ENCODE assay signal across 10 cellular contexts in the genomic region with DNA sequence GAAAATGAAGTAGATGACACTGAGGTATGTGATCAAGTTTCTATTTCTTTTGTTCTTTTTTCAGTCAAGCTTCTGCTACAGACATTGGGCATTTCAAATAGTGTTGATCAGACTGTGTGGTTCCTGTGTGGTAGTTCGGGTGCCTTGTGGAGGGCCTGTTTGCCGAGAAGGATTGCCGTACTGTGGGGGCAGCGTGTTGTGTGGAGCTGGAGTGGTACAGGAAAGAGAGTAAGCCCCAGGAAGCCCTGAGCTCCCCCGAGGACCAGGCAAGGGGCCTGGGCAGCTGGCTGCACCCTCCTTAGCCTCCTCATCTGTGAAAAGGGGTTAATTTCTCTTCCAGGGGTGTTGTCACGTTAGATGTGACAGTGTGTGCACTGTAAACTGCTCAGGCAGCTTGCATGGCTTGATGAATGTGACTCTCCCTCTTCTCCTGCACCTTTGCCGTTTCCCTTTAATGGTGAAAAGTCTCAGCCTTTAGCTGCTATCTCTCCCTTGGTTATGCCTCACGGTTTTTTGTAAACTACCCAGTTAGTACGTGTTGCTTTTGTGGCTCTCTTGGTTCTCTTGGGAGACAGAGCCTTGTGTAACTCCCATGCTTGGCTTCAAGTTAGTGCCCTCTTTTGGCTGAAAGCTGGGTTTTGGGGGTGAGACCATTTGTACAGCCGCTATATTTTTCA. TPM values are rescaled to one million over a fixed set of nuclear protein-coding genes. Genes with fewer than 3 reads are reported as not detected.
DNase-seq lines count a peak whose midpoint lies in the region; ATAC-seq and TF ChIP-seq lines count a peak whose summit lies in the region.
"Had no signal": no experiment of that assay in that cellular context is flagged by ENCODE, and none has a peak within 500 bp of the region (broad histone marks: within the 10 kb centered on the region; RNA-seq: fewer than 3 reads in every experiment).

No MANE protein-coding gene starts in this region.

- ATAC-seq in activated T-cell treated with anti-CD3 and anti-CD28 coated beads, Interleukin-2, amount 50 U/mL, for 72 hours (replicated peaks in 1 of 2): no peak
- no peak for ATAC-seq in stimulated activated naive B cell treated with anti-CD40 and anti-IgM and Interleukin-4, amounts not matched to agents 10 μg/mL and 1 μg/mL and 100 μg/mL, for 72 hours (replicated peaks)
- ATAC-seq in HG03442 (IDR thresholded peaks at IDR 0.05; ENCODE audit: unreplicated experiment): no peak
- ATAC-seq in gastrocnemius medialis: no peak

- H3K4me3 ChIP-seq in fibroblast of the aortic adventitia (ENCODE audit: low read depth, low read length) (peak overlapping the region; percentile 19), gastrocnemius medialis (no peak overlapping the region)

- peaks cover 2 to 57% of the 10 kb centered on the region in 2 donors for H3K36me3 ChIP-seq in gastrocnemius medialis

- H3K9me3 ChIP-seq in gastrocnemius medialis: no peaks in the 10 kb centered on the region

- intact Hi-C loops in activated T-helper 2 cell treated with anti-CD3 and anti-CD28 coated beads, Interferon-gamma antibody, Interleukin-2, Interleukin-4, amounts not matched to agents 10 μg/mL and 5 μg/mL and 100 μg/mL, durations not matched to agents 14 hours and 24 hours and 36 hours (cut with micrococcal nuclease): no loop called here
- intact Hi-C loops in gastrocnemius medialis (cut with DNase I; ENCODE audit: low total_unique reads): no loop called here

- no peak for TF ChIP-seq POLR2A in gastrocnemius medialis (IDR thresholded peaks at IDR 0.05)

- peak overlapping the region in 1 of 4 donors; percentile 99 for H3K27ac ChIP-seq in gastrocnemius medialis
- H3K27ac ChIP-seq: HL-60 had no signal

- no peak for DNase-seq in activated T-cell treated with anti-CD3 and anti-CD28 coated beads, Interleukin-2, amount 50 U/mL, for 72 hours
- no peak for DNase-seq in activated T-cell treated with anti-CD3 and anti-CD28 coated beads, Interleukin-2, amount 50 U/mL, for 48 hours
- DNase-seq in activated T-helper 2 cell treated with anti-CD3 and anti-CD28 coated beads, Interferon-gamma antibody, Interleukin-2, Interleukin-4, amounts not matched to agents 10 μg/mL and 5 μg/mL and 100 μg/mL, durations not matched to agents 14 hours and 24 hours and 36 hours (ENCODE audit: low spot score): no peak
- DNase-seq in fibroblast of the aortic adventitia (ENCODE audit: low read depth) (peak; percentile 37), gastrocnemius medialis (no peak), GM19238 (ENCODE audit: insufficient read length, low spot score) (no peak)
- no peak for DNase-seq in stimulated activated naive B cell treated with anti-CD40 and anti-IgM and Interleukin-4, amounts not matched to agents 10 μg/mL and 1 μg/mL and 100 μg/mL, for 72 hours
- DNase-seq: NCI-H1048 had no signal

- peaks cover 22 to 50% of the 10 kb centered on the region in 2 donors for H3K36me3 Mint-ChIP-seq in activated T-cell treated with anti-CD3 and anti-CD28 coated beads, Interleukin-2, amount 50 U/mL, for 72 hours (ENCODE audit: insufficient read depth in 2 of 2)
- peaks cover 79% of the 10 kb centered on the region for H3K36me3 Mint-ChIP-seq in activated T-helper 2 cell treated with anti-CD3 and anti-CD28 coated beads, Interferon-gamma antibody, Interleukin-2, Interleukin-4, amounts not matched to agents 10 μg/mL and 5 μg/mL and 100 μg/mL, durations not matched to agents 14 hours and 24 hours and 36 hours (ENCODE audit: low read depth)
- H3K36me3 Mint-ChIP-seq in stimulated activated naive B cell treated with anti-CD40 and anti-IgM and Interleukin-4, amounts not matched to agents 10 μg/mL and 1 μg/mL and 100 μg/mL, for 72 hours: peaks cover 42 to 70% of the 10 kb centered on the region in 2 donors

- TF ChIP-seq CTCF in fibroblast of the aortic adventitia (IDR thresholded peaks at IDR 0.05; ENCODE audit: insufficient read depth, low read length) (no peak), gastrocnemius medialis (IDR thresholded peaks at IDR 0.05 in 4 of 5, conservative IDR thresholded peaks at IDR 0.05 in 1 of 5) (no peak)

- in situ Hi-C loops in gastrocnemius medialis (cut with MboI; ENCODE audit: low sequenced_read_pairs in 4 of 4): no loop called here

- no peaks in the 10 kb centered on the region for H3K27me3 Mint-ChIP-seq in activated T-cell treated with anti-CD3 and anti-CD28 coated beads, Interleukin-2, amount 50 U/mL, for 72 hours (ENCODE audit: low read depth)
- H3K27me3 Mint-ChIP-seq in activated T-helper 2 cell treated with anti-CD3 and anti-CD28 coated beads, Interferon-gamma antibody, Interleukin-2, Interleukin-4, amounts not matched to agents 10 μg/mL and 5 μg/mL and 100 μg/mL, durations not matched to agents 14 hours and 24 hours and 36 hours (ENCODE audit: low read depth): no peaks in the 10 kb centered on the region
- no peaks in the 10 kb centered on the region for H3K27me3 Mint-ChIP-seq in stimulated activated naive B cell treated with anti-CD40 and anti-IgM and Interleukin-4, amounts not matched to agents 10 μg/mL and 1 μg/mL and 100 μg/mL, for 72 hours

- peaks cover 0 to 3% of the 10 kb centered on the region in 2 donors for H3K9me3 Mint-ChIP-seq in activated T-cell treated with anti-CD3 and anti-CD28 coated beads, Interleukin-2, amount 50 U/mL, for 72 hours
- H3K9me3 Mint-ChIP-seq in activated T-helper 2 cell treated with anti-CD3 and anti-CD28 coated beads, Interferon-gamma antibody, Interleukin-2, Interleukin-4, amounts not matched to agents 10 μg/mL and 5 μg/mL and 100 μg/mL, durations not matched to agents 14 hours and 24 hours and 36 hours: no peaks in the 10 kb centered on the region
- H3K9me3 Mint-ChIP-seq in stimulated activated naive B cell treated with anti-CD40 and anti-IgM and Interleukin-4, amounts not matched to agents 10 μg/mL and 1 μg/mL and 100 μg/mL, for 72 hours: no peaks in the 10 kb centered on the region

- H3K4me3 Mint-ChIP-seq in activated T-cell treated with anti-CD3 and anti-CD28 coated beads, Interleukin-2, amount 50 U/mL, for 72 hours: peak overlapping the region; percentile 43 to 95
- H3K4me3 Mint-ChIP-seq in activated T-helper 2 cell treated with anti-CD3 and anti-CD28 coated beads, Interferon-gamma antibody, Interleukin-2, Interleukin-4, amounts not matched to agents 10 μg/mL and 5 μg/mL and 100 μg/mL, durations not matched to agents 14 hours and 24 hours and 36 hours (ENCODE audit: low read depth): no peak overlapping the region
- peak overlapping the region in 1 of 2 donors; percentile 35 for H3K4me3 Mint-ChIP-seq in stimulated activated naive B cell treated with anti-CD40 and anti-IgM and Interleukin-4, amounts not matched to agents 10 μg/mL and 1 μg/mL and 100 μg/mL, for 72 hours

- no peaks in the 10 kb centered on the region for H3K27me3 ChIP-seq in gastrocnemius medialis

- H3K27ac Mint-ChIP-seq in activated T-cell treated with anti-CD3 and anti-CD28 coated beads, Interleukin-2, amount 50 U/mL, for 72 hours: peak overlapping the region; percentile 85
- peak overlapping the region; percentile 4 for H3K27ac Mint-ChIP-seq in activated T-helper 2 cell treated with anti-CD3 and anti-CD28 coated beads, Interferon-gamma antibody, Interleukin-2, Interleukin-4, amounts not matched to agents 10 μg/mL and 5 μg/mL and 100 μg/mL, durations not matched to agents 14 hours and 24 hours and 36 hours
- peak overlapping the region; percentile 86 for H3K27ac Mint-ChIP-seq in stimulated activated naive B cell treated with anti-CD40 and anti-IgM and Interleukin-4, amounts not matched to agents 10 μg/mL and 1 μg/mL and 100 μg/mL, for 72 hours

- peaks cover 35 to 41% of the 10 kb centered on the region in 2 donors for H3K4me1 ChIP-seq in gastrocnemius medialis

- H3K4me1 Mint-ChIP-seq in activated T-cell treated with anti-CD3 and anti-CD28 coated beads, Interleukin-2, amount 50 U/mL, for 72 hours (ENCODE audit: low read depth): peaks cover 64% of the 10 kb centered on the region
- H3K4me1 Mint-ChIP-seq in activated T-helper 2 cell treated with anti-CD3 and anti-CD28 coated beads, Interferon-gamma antibody, Interleukin-2, Interleukin-4, amounts not matched to agents 10 μg/mL and 5 μg/mL and 100 μg/mL, durations not matched to agents 14 hours and 24 hours and 36 hours (ENCODE audit: low read depth): peaks cover 49% of the 10 kb centered on the region
- H3K4me1 Mint-ChIP-seq in stimulated activated naive B cell treated with anti-CD40 and anti-IgM and Interleukin-4, amounts not matched to agents 10 μg/mL and 1 μg/mL and 100 μg/mL, for 72 hours: peaks cover 51 to 55% of the 10 kb centered on the region in 2 donors

RNA-seq across cellular contexts. Expression of gene C2orf74, which starts 19.5 kb away (rescaled TPM):
- total RNA-seq in activated T-cell treated with anti-CD3 and anti-CD28 coated beads, Interleukin-2, amount 50 U/mL, for 72 hours: 10 to 100 TPM; 13.4 to 20.9 TPM
- 7.7 and 7.9 TPM in 2 replicates for total RNA-seq in activated T-helper 2 cell treated with anti-CD3 and anti-CD28 coated beads, Interferon-gamma antibody, Interleukin-2, Interleukin-4, amounts not matched to agents 10 μg/mL and 5 μg/mL and 100 μg/mL, durations not matched to agents 14 hours and 24 hours and 36 hours
- 8.0 and 19.0 TPM in 2 replicates for total RNA-seq in fibroblast of the aortic adventitia (ENCODE audit: low replicate concordance)
- 10 to 100 TPM in 2 of 4 donors, 1 to 10 TPM in 2; 6.6 to 19.2 (median 8.4) TPM for total RNA-seq in gastrocnemius medialis

Comparison
In these comparisons a context has a peak if more than half of its experiments do, and no peak if none do; other contexts are left out.
1. H3K27ac Mint-ChIP-seq: peak in every context shown above with its lines; median percentile 86 in stimulated activated naive B cell treated with anti-CD40 and anti-IgM and Interleukin-4, amounts not matched to agents 10 μg/mL and 1 μg/mL and 100 μg/mL, for 72 hours; 85 in activated T-cell treated with anti-CD3 and anti-CD28 coated beads, Interleukin-2, amount 50 U/mL, for 72 hours; 4 in activated T-helper 2 cell treated with anti-CD3 and anti-CD28 coated beads, Interferon-gamma antibody, Interleukin-2, Interleukin-4, amounts not matched to agents 10 μg/mL and 5 μg/mL and 100 μg/mL, durations not matched to agents 14 hours and 24 hours and 36 hours.